17 cellular contexts compared by ENCODE assay signal in genomic region chr2:63665091-63665490, GRCh38.
"Had no signal": no experiment of that assay in that cellular context is flagged by ENCODE, and none has a peak within 500 bp of the region (broad histone marks: within the 10 kb centered on the region; RNA-seq: fewer than 3 reads in every experiment).

No MANE protein-coding gene starts in this region.

- H3K4me3 Mint-ChIP-seq: dendritic cell treated with granulocyte-macrophage colony-stimulating factor and Interleukin-4, amounts not matched to agents 40 ng/mL and 50 ng/mL, for 4 days; natural killer cell treated with Interleukin-12 subunit alpha and Interleukin-12 subunit beta and Interleukin-15 and Interleukin-18, amount 100 ng/mL, for 72 hours; neural progenitor cell; type B pancreatic cell had no signal

- H3K9ac ChIP-seq: neural progenitor cell had no signal

- H3K27ac Mint-ChIP-seq: dendritic cell treated with granulocyte-macrophage colony-stimulating factor and Interleukin-4, amounts not matched to agents 40 ng/mL and 50 ng/mL, for 4 days; natural killer cell treated with Interleukin-12 subunit alpha and Interleukin-12 subunit beta and Interleukin-15 and Interleukin-18, amount 100 ng/mL, for 72 hours; neural progenitor cell; progenitor cell of endocrine pancreas; type B pancreatic cell had no signal

- DNase-seq: erythroblast; left colon; left ventricle myocardium superior; midbrain; nucleus accumbens; pancreas; right cardiac atrium; small intestine; stimulated activated CD4-positive, alpha-beta T cell treated with anti-CD3 and anti-CD28 coated beads, Interleukin-2, amount 100 ng/mL, for 48 hours; stimulated activated naive CD4-positive, alpha-beta T cell treated with Interleukin-2 at 50 U/mL for 16 hours had no signal

- H3K9me3 Mint-ChIP-seq: dendritic cell treated with granulocyte-macrophage colony-stimulating factor and Interleukin-4, amounts not matched to agents 40 ng/mL and 50 ng/mL, for 4 days; natural killer cell treated with Interleukin-12 subunit alpha and Interleukin-12 subunit beta and Interleukin-15 and Interleukin-18, amount 100 ng/mL, for 72 hours; neural progenitor cell; type B pancreatic cell had no signal

- ATAC-seq: foreskin keratinocyte; left colon; left ventricle myocardium superior; natural killer cell treated with Interleukin-12 subunit alpha and Interleukin-12 subunit beta and Interleukin-15 and Interleukin-18, amount 100 ng/mL, for 72 hours; pancreas; right cardiac atrium had no signal

- H3K36me3 ChIP-seq: neural progenitor cell, pancreas had no signal

- H3K4me2 ChIP-seq: neural progenitor cell had no signal

- H3K27me3 ChIP-seq: foreskin keratinocyte, neural progenitor cell, pancreas had no signal

- H3K27me3 Mint-ChIP-seq: type B pancreatic cell had no signal

- H2AFZ ChIP-seq: neural progenitor cell had no signal

- H3K36me3 Mint-ChIP-seq: natural killer cell treated with Interleukin-12 subunit alpha and Interleukin-12 subunit beta and Interleukin-15 and Interleukin-18, amount 100 ng/mL, for 72 hours; neural progenitor cell; type B pancreatic cell had no signal

- H3K4me3 ChIP-seq: lung, neural progenitor cell, pancreas had no signal

- H3K9me3 ChIP-seq: pancreas had no signal

- H3K27ac ChIP-seq: foreskin keratinocyte, neural progenitor cell, pancreas had no signal
